In the genomic region with DNA sequence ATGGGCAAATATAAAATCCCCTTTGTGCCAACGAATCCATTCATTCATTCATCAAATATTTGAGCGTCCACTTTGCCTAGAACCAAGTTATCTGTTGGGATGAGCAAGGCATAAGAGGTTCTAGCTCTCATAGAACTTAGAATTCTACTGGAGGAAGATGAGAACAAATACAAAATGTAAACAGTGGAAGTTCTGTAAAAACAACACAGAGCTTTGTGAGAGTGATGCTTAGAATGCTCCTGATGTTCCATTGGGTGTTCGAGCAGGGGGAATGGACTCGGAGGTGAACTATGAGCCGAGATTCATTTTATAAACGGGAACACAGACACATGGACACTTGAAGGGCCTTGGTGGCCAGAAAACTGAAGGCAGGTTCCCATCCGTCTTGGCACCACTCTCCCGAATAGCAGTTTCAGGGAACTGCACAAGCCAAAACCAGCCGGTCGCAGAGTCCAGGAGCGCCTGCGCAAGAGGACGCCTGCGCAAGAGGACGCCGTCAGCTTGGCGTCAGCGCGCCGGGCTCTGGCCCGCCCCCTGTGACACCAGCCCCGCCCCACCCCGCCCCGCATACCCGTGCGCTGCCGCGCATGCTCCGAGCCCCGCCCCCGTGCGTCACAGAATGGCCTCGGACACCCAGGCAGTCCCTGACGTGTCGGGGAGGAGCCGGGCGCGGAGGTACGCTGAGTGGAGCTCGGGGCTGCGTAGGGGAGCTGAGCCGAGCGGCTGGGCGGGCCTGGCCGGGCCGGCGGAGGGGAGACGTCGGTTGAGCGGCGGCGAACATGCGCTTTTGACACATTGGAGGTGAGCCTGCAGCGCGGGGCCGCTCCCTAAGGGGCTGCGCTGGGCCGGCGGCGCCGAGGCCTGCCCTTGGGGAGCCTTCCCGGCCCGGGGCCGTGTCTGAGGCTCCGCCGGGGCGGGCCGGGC, we compare ENCODE assay signal across 8 cellular contexts. TPM values are rescaled to one million over a fixed set of nuclear protein-coding genes. Genes with fewer than 3 reads are reported as not detected.
DNase-seq lines count a peak whose midpoint lies in the region; ATAC-seq and TF ChIP-seq lines count a peak whose summit lies in the region.

A gene with protein sequence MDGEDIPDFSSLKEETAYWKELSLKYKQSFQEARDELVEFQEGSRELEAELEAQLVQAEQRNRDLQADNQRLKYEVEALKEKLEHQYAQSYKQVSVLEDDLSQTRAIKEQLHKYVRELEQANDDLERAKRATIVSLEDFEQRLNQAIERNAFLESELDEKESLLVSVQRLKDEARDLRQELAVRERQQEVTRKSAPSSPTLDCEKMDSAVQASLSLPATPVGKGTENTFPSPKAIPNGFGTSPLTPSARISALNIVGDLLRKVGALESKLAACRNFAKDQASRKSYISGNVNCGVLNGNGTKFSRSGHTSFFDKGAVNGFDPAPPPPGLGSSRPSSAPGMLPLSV (plus strand): TSS at position 640 of the 924 bp plus-strand sequence. CDS start 8,388 bp downstream, outside the sequence.

- ATAC-seq in GM19438 (IDR thresholded peaks at IDR 0.05; ENCODE audit: low read depth, unreplicated experiment) (peak; percentile 91), HG03571 (IDR thresholded peaks at IDR 0.05; ENCODE audit: unreplicated experiment) (peak; percentile 93), left lung (peak; percentile 96)

- no peaks in the 10 kb centered on the region for H3K27me3 ChIP-seq in left lung

- DNase-seq in CD1c-positive myeloid dendritic cell (ENCODE audit: extremely low spot score) (peak; percentile 99), NCI-H774 (lab: John Stamatoyannopoulos, UW) (peak; percentile 84), left lung (peak; percentile 99 to 100)
- peak; percentile 98 to 99 for DNase-seq in activated CD4-positive, alpha-beta T cell treated with anti-CD3 and anti-CD28 coated beads, Interleukin-2, amount 50 U/mL, for 4 hours
- DNase-seq in stimulated activated CD4-positive, alpha-beta T cell treated with anti-CD3 and anti-CD28 coated beads, Interleukin-2, amount 100 ng/mL, for 4 hours (ENCODE audit: low read depth): peak; percentile 99

- peak within 1 kb of the TSS; percentile 75 to 96 for H3K4me3 ChIP-seq in left lung

- peaks cover 5 to 28% of the 10 kb centered on the region in 2 donors for H3K4me1 ChIP-seq in left lung

- H3K36me3 ChIP-seq in left lung: peaks cover 0 to 23% of the 10 kb centered on the region in 2 donors

- no peak for TF ChIP-seq CTCF in left lung (IDR thresholded peaks at IDR 0.05)

- H3K4me3 Mint-ChIP-seq in dendritic cell treated with granulocyte-macrophage colony-stimulating factor and Interleukin-4, amounts not matched to agents 40 ng/mL and 50 ng/mL, for 4 days: peak within 1 kb of the TSS; percentile 93

- H3K27me3 Mint-ChIP-seq in dendritic cell treated with granulocyte-macrophage colony-stimulating factor and Interleukin-4, amounts not matched to agents 40 ng/mL and 50 ng/mL, for 4 days: no peaks in the 10 kb centered on the region

- peaks cover 36% of the 10 kb centered on the region for H3K36me3 Mint-ChIP-seq in dendritic cell treated with granulocyte-macrophage colony-stimulating factor and Interleukin-4, amounts not matched to agents 40 ng/mL and 50 ng/mL, for 4 days (ENCODE audit: low read depth)

- peak within 1 kb of the TSS; percentile 98 to 100 for H3K27ac ChIP-seq in left lung

- peak within 1 kb of the TSS; percentile 94 for H3K27ac Mint-ChIP-seq in dendritic cell treated with granulocyte-macrophage colony-stimulating factor and Interleukin-4, amounts not matched to agents 40 ng/mL and 50 ng/mL, for 4 days

- H3K4me1 Mint-ChIP-seq in dendritic cell treated with granulocyte-macrophage colony-stimulating factor and Interleukin-4, amounts not matched to agents 40 ng/mL and 50 ng/mL, for 4 days (ENCODE audit: low read depth): peaks cover 14% of the 10 kb centered on the region

- H3K9me3 Mint-ChIP-seq in dendritic cell treated with granulocyte-macrophage colony-stimulating factor and Interleukin-4, amounts not matched to agents 40 ng/mL and 50 ng/mL, for 4 days: no peaks in the 10 kb centered on the region

- H3K9me3 ChIP-seq in left lung: no peaks in the 10 kb centered on the region

- intact Hi-C loops in dendritic cell treated with granulocyte-macrophage colony-stimulating factor and Interleukin-4, amounts not matched to agents 40 ng/mL and 50 ng/mL, for 4 days (cut with micrococcal nuclease): loop anchor here (2.0 kb wide), 2 partner anchors 25 to 53 kb away; partner anchors contain the start of gene RPL26
- intact Hi-C loops in left lung (cut with DNase I): no loop called here

RNA-seq across cellular contexts. Expression of the gene that starts here (rescaled TPM):
- total RNA-seq in left lung: 10 to 100 TPM; 57.7 to 66.0 TPM

Comparison
In these comparisons a context has a peak if more than half of its experiments do, and no peak if none do; other contexts are left out.
1. Peak in every context shown above with its lines: DNase-seq, ATAC-seq, H3K4me3 ChIP-seq and H3K27ac ChIP-seq.